Comparison of ENCODE assay signal across 10 cellular contexts in genomic region chr18:6004683-6005082, GRCh38.
A peak's percentile ranks its signal among the peaks of the same experiment; 100 is the strongest.
DNase-seq lines count a peak whose midpoint lies in the region; ATAC-seq, FAIRE-seq and TF ChIP-seq lines count a peak whose summit lies in the region.
"Had no signal": no experiment of that assay in that cellular context is flagged by ENCODE, and none has a peak within 500 bp of the region (broad histone marks: within the 10 kb centered on the region; RNA-seq: fewer than 3 reads in every experiment).

No MANE protein-coding gene starts in this region.

- no peak overlapping the region for H3K27ac ChIP-seq in suprapubic skin

- no peaks in the 10 kb centered on the region for H3K27me3 ChIP-seq in suprapubic skin

- H3K36me3 ChIP-seq in suprapubic skin = no peaks in the 10 kb centered on the region

- no peak for TF ChIP-seq EP300 in suprapubic skin (IDR thresholded peaks at IDR 0.05)

- H3K4me3 ChIP-seq in suprapubic skin = no peak overlapping the region

- H3K9me3 ChIP-seq in suprapubic skin = no peaks in the 10 kb centered on the region

- FAIRE-seq in urothelium cell line (lab: Jason Lieb, UNC) = peak; percentile 40

- peak; percentile 1 to 6 (median 5) for DNase-seq in stimulated activated CD4-positive, alpha-beta T cell treated with anti-CD3 and anti-CD28 coated beads, Interleukin-12 subunit alpha, Interleukin-12 subunit beta, amount 100 ng/mL, for 48 hours (ENCODE audit: low read depth in 2 of 3, low spot score in 1 of 3)
- no peak for DNase-seq in stimulated activated CD4-positive, alpha-beta T cell treated with anti-CD3 and anti-CD28 coated beads, Interleukin-12 subunit alpha, Interleukin-12 subunit beta, amount 100 ng/mL, for 4 hours
- DNase-seq in urothelium cell line (ENCODE audit: low spot score) (no peak), GM19240 (ENCODE audit: insufficient read length, low spot score) (no peak), suprapubic skin (ENCODE audit: low spot score in 2 of 2) (no peak), cerebellar cortex (ENCODE audit: low spot score) (no peak)
- DNase-seq: mammary epithelial cell; stimulated activated naive CD4-positive, alpha-beta T cell had no signal

- no peak for TF ChIP-seq CTCF in suprapubic skin (IDR thresholded peaks at IDR 0.05)

- 94% methylated on average over 3 of the region's 3 CpGs for WGBS in suprapubic skin

- no peak for TF ChIP-seq POLR2A in suprapubic skin (IDR thresholded peaks at IDR 0.05)

- ATAC-seq in GM21786 (IDR thresholded peaks at IDR 0.05; ENCODE audit: unreplicated experiment) (peak; percentile 98), HG03432 (IDR thresholded peaks at IDR 0.05; ENCODE audit: unreplicated experiment) (peak; percentile 99)

- H3K4me1 ChIP-seq in suprapubic skin = no peaks in the 10 kb centered on the region

Comparison
In these comparisons a context has a peak if more than half of its experiments do, and no peak if none do; other contexts are left out.
1. DNase-seq: peak in stimulated activated CD4-positive, alpha-beta T cell treated with anti-CD3 and anti-CD28 coated beads, Interleukin-12 subunit alpha, Interleukin-12 subunit beta, amount 100 ng/mL, for 48 hours (3 of 3); none in stimulated activated CD4-positive, alpha-beta T cell treated with anti-CD3 and anti-CD28 coated beads, Interleukin-12 subunit alpha, Interleukin-12 subunit beta, amount 100 ng/mL, for 4 hours (single experiment), urothelium cell line (single experiment), GM19240 (single experiment), suprapubic skin (0 of 2) and cerebellar cortex (single experiment).